8 cellular contexts compared by ENCODE assay signal in the genomic region with DNA sequence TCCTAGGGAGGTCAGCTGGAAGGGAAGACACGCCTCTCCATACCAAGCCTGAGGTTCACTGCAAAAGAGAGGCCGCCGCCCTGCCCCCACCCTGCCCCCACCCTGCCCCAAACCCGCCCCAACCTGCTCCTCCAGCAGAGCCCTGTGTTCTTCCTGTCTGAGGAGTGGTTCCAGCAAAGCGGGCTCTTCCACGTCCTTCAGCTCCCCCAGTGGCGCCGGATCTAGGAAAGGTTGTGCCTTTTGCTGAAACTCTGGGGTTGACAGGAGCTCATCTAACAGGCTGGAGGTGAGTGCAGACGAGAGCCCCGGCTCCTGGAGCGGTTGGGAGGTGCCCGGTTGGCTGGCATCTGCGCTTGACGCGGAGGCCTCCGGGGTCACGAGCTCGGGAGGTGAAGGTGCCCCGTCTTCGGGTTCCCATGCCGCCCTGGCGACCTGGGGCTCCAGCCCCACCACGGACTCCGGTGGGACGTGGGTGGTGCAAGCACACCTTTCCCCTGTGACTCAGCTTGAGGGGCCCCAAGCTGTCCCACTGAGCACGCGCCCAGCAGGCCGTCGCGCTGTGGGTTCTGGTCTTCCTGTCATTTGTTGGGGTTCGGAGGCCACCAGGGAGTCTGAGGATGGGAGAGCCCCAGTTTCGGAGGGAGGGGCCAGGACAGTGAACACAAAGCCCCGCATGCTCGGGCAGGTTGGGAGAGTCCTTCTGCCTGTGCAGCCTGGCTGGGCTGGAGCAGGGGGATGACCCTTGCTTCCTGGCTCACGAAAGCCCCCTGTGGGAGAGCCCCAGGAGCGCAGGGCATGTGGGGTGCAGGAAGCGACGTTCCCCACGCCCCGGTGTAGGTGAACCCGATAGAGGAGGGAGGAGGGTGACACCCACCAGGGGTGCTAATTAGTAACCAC.
A peak's percentile ranks its signal among the peaks of the same experiment; 100 is the strongest.
DNase-seq lines count a peak whose midpoint lies in the region; ATAC-seq, FAIRE-seq and TF ChIP-seq lines count a peak whose summit lies in the region.

No MANE protein-coding gene starts in this region.

- peaks cover 20% of the 10 kb centered on the region for H3K27me3 Mint-ChIP-seq in activated naive CD8-positive, alpha-beta T cell treated with anti-CD3 and anti-CD28 coated beads, Interleukin-2, amount 50 U/mL, for 24 hours

- DNase-seq in EH (ENCODE audit: low read depth): peak; percentile 9
- peak; percentile 30 for DNase-seq in H4 (ENCODE audit: low spot score)
- peak; percentile 49 for DNase-seq in OCI-LY7 (ENCODE audit: low spot score)
- peak; percentile 67 for DNase-seq in activated naive CD8-positive, alpha-beta T cell treated with anti-CD3 and anti-CD28 coated beads, Interleukin-2, amount 50 U/mL, for 24 hours
- peak; percentile 46 for DNase-seq in stimulated activated CD4-positive, alpha-beta T cell treated with anti-CD3 and anti-CD28 coated beads, Interleukin-12 subunit alpha, Interleukin-12 subunit beta, amount 100 ng/mL, for 4 hours
- DNase-seq in D721Med (ENCODE audit: insufficient read length, low spot score): no peak
- no peak for DNase-seq in RCC 7860 (ENCODE audit: low spot score)

- peaks cover 23% of the 10 kb centered on the region for H3K9me3 Mint-ChIP-seq in activated naive CD8-positive, alpha-beta T cell treated with anti-CD3 and anti-CD28 coated beads, Interleukin-2, amount 50 U/mL, for 24 hours

- no peaks in the 10 kb centered on the region for H4K20me1 ChIP-seq in OCI-LY7 (ENCODE audit: insufficient read depth, low read length)

- H2AFZ ChIP-seq in OCI-LY7 (ENCODE audit: low read length): no peak overlapping the region; the same call in 1 of the 2 replicates

- peaks cover 48% of the 10 kb centered on the region for H3K27me3 ChIP-seq in iPS-20b (ENCODE audit: insufficient read depth, low read length)

- peak; percentile 66 for ATAC-seq in activated naive CD8-positive, alpha-beta T cell treated with anti-CD3 and anti-CD28 coated beads, Interleukin-2, amount 50 U/mL, for 24 hours

- H3K9me2 ChIP-seq in OCI-LY7 (ENCODE audit: insufficient read depth, low read length): no peaks in the 10 kb centered on the region

- intact Hi-C loops in OCI-LY7 (cut with micrococcal nuclease; ENCODE audit: unreplicated experiment): no loop called here

- H3K4me3 ChIP-seq in OCI-LY7 (ENCODE audit: low read depth, low read length, poor library complexity, severe bottlenecking) (peak overlapping the region; percentile 62), iPS-20b (ENCODE audit: low read length) (peak overlapping the region; percentile 80)

- H3K4me2 ChIP-seq in OCI-LY7 (ENCODE audit: low read length): peak overlapping the region; percentile 71

- FAIRE-seq in D721Med (lab: Jason Lieb, UNC): no peak
- FAIRE-seq in RCC 7860 (lab: Jason Lieb, UNC): no peak

- no TSS peak for BruUV-seq in OCI-LY7 (replicated peaks; lab: Mats Ljungman, UMichigan)

- CTCF ChIA-PET in OCI-LY7 (lab: Charles Lee; ENCODE audit: unreplicated experiment): interaction anchor here (0.7 kb wide), 1 partner anchor 1017 kb away, joined by 4 read pairs; no protein-coding TSS in a partner anchor

- H3K4me1 ChIP-seq in OCI-LY7 (ENCODE audit: insufficient read depth, low read length, poor library complexity, severe bottlenecking) (peaks cover 11% of the 10 kb centered on the region), iPS-20b (ENCODE audit: insufficient read depth, low read length) (no peaks in the 10 kb centered on the region)

- H3K9ac ChIP-seq in iPS-20b (ENCODE audit: low read depth, low read length): no peak overlapping the region

- H3K4me1 Mint-ChIP-seq in activated naive CD8-positive, alpha-beta T cell treated with anti-CD3 and anti-CD28 coated beads, Interleukin-2, amount 50 U/mL, for 24 hours: peaks cover 17% of the 10 kb centered on the region

- POLR2A ChIA-PET in OCI-LY7 (lab: Charles Lee): interaction anchor here (1.0 kb wide), 2 partner anchors 1017 to 1019 kb away, joined by 3 to 4 read pairs; no protein-coding TSS in a partner anchor

- H3K79me2 ChIP-seq in OCI-LY7 (ENCODE audit: insufficient read depth, low read depth, low read length): no peaks in the 10 kb centered on the region

- peak overlapping the region; percentile 78 for H3K4me3 Mint-ChIP-seq in activated naive CD8-positive, alpha-beta T cell treated with anti-CD3 and anti-CD28 coated beads, Interleukin-2, amount 50 U/mL, for 24 hours

- H3K27ac Mint-ChIP-seq in activated naive CD8-positive, alpha-beta T cell treated with anti-CD3 and anti-CD28 coated beads, Interleukin-2, amount 50 U/mL, for 24 hours: peak overlapping the region; percentile 34

- peaks cover 4% of the 10 kb centered on the region for H3K36me3 Mint-ChIP-seq in activated naive CD8-positive, alpha-beta T cell treated with anti-CD3 and anti-CD28 coated beads, Interleukin-2, amount 50 U/mL, for 24 hours (ENCODE audit: low read depth)

- TF ChIP-seq CTCF in OCI-LY7 (conservative IDR thresholded peaks at IDR 0.05; ENCODE audit: low read length): no peak
- no peak for TF ChIP-seq CTCF in D721Med (IDR thresholded peaks at IDR 0.05; ENCODE audit: insufficient read depth, missing control alignments)

- H3K36me3 ChIP-seq in OCI-LY7 (ENCODE audit: insufficient read depth, low read length): no peaks in the 10 kb centered on the region
- no peaks in the 10 kb centered on the region for H3K36me3 ChIP-seq in iPS-20b (ENCODE audit: insufficient read depth, low read depth, low read length)

- H3K9me3 ChIP-seq in OCI-LY7 (ENCODE audit: low read length): no peaks in the 10 kb centered on the region
- peaks cover 22% of the 10 kb centered on the region for H3K9me3 ChIP-seq in iPS-20b (ENCODE audit: insufficient read depth, low read depth, low read length)

- peak overlapping the region; percentile 23 for H3K27ac ChIP-seq in OCI-LY7 (ENCODE audit: low read depth, low read length, poor library complexity, severe bottlenecking)
- H3K27ac ChIP-seq in iPS-20b (ENCODE audit: low read length): no peak overlapping the region

Comparison
In these comparisons a context has a peak if more than half of its experiments do, and no peak if none do; other contexts are left out.
1. DNase-seq: peak in EH (single experiment), H4 (single experiment), OCI-LY7 (single experiment), activated naive CD8-positive, alpha-beta T cell treated with anti-CD3 and anti-CD28 coated beads, Interleukin-2, amount 50 U/mL, for 24 hours (single experiment) and stimulated activated CD4-positive, alpha-beta T cell treated with anti-CD3 and anti-CD28 coated beads, Interleukin-12 subunit alpha, Interleukin-12 subunit beta, amount 100 ng/mL, for 4 hours (single experiment); none in D721Med (single experiment) and RCC 7860 (single experiment).